In the genomic region with DNA sequence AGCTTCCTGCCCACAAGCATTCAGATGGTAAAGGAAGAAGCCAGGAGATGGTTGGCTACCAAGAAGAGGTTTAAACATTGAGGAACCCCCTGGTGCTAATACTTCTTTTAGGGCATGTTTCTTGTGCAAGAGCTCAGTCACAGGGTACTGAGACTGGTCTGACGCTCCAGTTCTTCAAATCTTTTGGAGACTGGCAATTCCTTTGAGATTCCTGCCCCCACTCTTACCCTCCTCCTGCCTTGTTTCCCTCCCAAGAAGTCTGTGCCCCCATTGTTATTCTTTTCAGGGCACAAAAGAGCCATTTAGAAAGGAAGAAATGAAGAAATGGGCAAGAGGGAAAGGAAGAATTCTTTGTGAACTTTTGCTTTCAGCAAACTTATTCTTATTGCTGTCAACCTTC, we compare ENCODE assay signal across 1 cellular context.
TF ChIP-seq lines count a peak whose summit lies in the region.

No MANE protein-coding gene starts in this region.

TF ChIP-seq in WTC11, 78 proteins besides CTCF, POLR2A, EP300 and RAD21 (continued from another document):
- TF ChIP-seq, protein P1, sequence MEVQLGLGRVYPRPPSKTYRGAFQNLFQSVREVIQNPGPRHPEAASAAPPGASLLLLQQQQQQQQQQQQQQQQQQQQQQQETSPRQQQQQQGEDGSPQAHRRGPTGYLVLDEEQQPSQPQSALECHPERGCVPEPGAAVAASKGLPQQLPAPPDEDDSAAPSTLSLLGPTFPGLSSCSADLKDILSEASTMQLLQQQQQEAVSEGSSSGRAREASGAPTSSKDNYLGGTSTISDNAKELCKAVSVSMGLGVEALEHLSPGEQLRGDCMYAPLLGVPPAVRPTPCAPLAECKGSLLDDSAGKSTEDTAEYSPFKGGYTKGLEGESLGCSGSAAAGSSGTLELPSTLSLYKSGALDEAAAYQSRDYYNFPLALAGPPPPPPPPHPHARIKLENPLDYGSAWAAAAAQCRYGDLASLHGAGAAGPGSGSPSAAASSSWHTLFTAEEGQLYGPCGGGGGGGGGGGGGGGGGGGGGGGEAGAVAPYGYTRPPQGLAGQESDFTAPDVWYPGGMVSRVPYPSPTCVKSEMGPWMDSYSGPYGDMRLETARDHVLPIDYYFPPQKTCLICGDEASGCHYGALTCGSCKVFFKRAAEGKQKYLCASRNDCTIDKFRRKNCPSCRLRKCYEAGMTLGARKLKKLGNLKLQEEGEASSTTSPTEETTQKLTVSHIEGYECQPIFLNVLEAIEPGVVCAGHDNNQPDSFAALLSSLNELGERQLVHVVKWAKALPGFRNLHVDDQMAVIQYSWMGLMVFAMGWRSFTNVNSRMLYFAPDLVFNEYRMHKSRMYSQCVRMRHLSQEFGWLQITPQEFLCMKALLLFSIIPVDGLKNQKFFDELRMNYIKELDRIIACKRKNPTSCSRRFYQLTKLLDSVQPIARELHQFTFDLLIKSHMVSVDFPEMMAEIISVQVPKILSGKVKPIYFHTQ (CRISPR knock-in tag; IDR thresholded peaks at IDR 0.05), result no peak
- TF ChIP-seq, protein P2, sequence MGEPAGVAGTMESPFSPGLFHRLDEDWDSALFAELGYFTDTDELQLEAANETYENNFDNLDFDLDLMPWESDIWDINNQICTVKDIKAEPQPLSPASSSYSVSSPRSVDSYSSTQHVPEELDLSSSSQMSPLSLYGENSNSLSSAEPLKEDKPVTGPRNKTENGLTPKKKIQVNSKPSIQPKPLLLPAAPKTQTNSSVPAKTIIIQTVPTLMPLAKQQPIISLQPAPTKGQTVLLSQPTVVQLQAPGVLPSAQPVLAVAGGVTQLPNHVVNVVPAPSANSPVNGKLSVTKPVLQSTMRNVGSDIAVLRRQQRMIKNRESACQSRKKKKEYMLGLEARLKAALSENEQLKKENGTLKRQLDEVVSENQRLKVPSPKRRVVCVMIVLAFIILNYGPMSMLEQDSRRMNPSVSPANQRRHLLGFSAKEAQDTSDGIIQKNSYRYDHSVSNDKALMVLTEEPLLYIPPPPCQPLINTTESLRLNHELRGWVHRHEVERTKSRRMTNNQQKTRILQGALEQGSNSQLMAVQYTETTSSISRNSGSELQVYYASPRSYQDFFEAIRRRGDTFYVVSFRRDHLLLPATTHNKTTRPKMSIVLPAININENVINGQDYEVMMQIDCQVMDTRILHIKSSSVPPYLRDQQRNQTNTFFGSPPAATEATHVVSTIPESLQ (CRISPR knock-in tag; IDR thresholded peaks at IDR 0.05), result no peak
- TF ChIP-seq, protein P3, sequence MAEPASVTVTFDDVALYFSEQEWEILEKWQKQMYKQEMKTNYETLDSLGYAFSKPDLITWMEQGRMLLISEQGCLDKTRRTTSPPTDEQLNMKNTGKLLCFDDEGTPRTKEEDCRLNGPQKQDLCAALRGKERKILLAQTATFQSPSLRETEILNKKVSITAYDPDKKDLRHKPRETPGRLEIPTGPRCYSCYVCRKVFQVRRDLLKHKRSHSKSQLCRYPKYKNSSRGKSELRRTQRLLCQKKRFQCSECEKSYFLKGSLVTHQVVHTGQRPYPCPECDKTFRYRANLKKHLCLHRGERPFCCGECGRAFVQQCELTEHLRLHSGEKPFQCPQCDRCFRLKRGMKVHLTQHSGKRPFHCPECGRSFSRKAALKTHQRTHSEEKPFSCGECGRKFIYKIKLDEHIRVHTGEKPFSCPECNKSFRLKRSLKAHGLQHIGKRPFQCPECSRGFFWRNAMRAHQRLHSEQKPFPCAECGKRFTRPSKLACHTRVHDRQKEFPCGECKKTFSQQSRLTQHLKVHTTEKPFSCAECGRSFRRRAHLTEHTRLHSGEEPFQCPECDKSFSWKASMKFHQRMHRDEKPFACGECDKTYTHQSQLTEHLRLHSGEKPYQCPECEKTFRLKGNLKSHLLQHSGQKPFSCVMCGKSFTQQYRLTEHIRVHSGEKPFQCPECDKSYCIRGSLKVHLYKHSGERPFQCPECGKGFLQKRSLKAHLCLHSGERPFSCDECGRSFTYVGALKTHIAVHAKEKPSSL (CRISPR knock-in tag; conservative IDR thresholded peaks at IDR 0.05), result no peak
- no peak for TF ChIP-seq MYBL2 (CRISPR knock-in tag; IDR thresholded peaks at IDR 0.05)
TF ChIP-seq in WTC11: peak in this region for 0.
